In genomic region chr1:148734311-148734662, GRCh38 we compare ENCODE assay signal across 9 cellular contexts. TPM values are rescaled to one million over a fixed set of nuclear protein-coding genes. Genes with fewer than 3 reads are reported as not detected.
DNase-seq lines count a peak whose midpoint lies in the region; ATAC-seq lines count a peak whose summit lies in the region.
"Not testable (repeated sequence)": the region's sequence is repeated elsewhere in the genome, so short reads cannot be mapped to it uniquely, and the experiment has no call there.
"Had no signal": no experiment of that assay in that cellular context is flagged by ENCODE, and none has a peak within 500 bp of the region (broad histone marks: within the 10 kb centered on the region; RNA-seq: fewer than 3 reads in every experiment).

No MANE protein-coding gene starts in this region.

- not testable (repeated sequence) for H3K36me3 Mint-ChIP-seq in activated T-cell treated with anti-CD3 and anti-CD28 coated beads, Interleukin-2, amount 50 U/mL, for 72 hours (ENCODE audit: insufficient read depth in 2 of 2)

- ATAC-seq in GM18858 (IDR thresholded peaks at IDR 0.05; ENCODE audit: unreplicated experiment) = peak; percentile 22
- ATAC-seq in GM21360 (IDR thresholded peaks at IDR 0.05; ENCODE audit: unreplicated experiment) = peak; percentile 42
- peak; percentile 40 for ATAC-seq in GM21619 (IDR thresholded peaks at IDR 0.05; ENCODE audit: unreplicated experiment)
- ATAC-seq in HG02798 (IDR thresholded peaks at IDR 0.05; ENCODE audit: poor library complexity, unreplicated experiment) = peak; percentile 44
- peak; percentile 44 for ATAC-seq in HG03108 (IDR thresholded peaks at IDR 0.05; ENCODE audit: unreplicated experiment)
- peak; percentile 33 for ATAC-seq in HG03521 (IDR thresholded peaks at IDR 0.05; ENCODE audit: unreplicated experiment)
- peak; percentile 34 to 37 for ATAC-seq in activated T-cell treated with anti-CD3 and anti-CD28 coated beads, Interleukin-2, amount 50 U/mL, for 72 hours (replicated peaks in 1 of 2)
- ATAC-seq in stimulated activated naive CD8-positive, alpha-beta T cell treated with anti-CD3 and anti-CD28 coated beads, Interleukin-15, amount 100 ng/mL, for 72 hours = peak; percentile 47

- not testable (repeated sequence) for H3K27ac Mint-ChIP-seq in activated T-cell treated with anti-CD3 and anti-CD28 coated beads, Interleukin-2, amount 50 U/mL, for 72 hours; stimulated activated naive CD8-positive, alpha-beta T cell treated with anti-CD3 and anti-CD28 coated beads, Interleukin-15, amount 100 ng/mL, for 72 hours

- not testable (repeated sequence) for H3K4me1 Mint-ChIP-seq in activated T-cell treated with anti-CD3 and anti-CD28 coated beads, Interleukin-2, amount 50 U/mL, for 72 hours (ENCODE audit: low read depth); stimulated activated naive CD8-positive, alpha-beta T cell treated with anti-CD3 and anti-CD28 coated beads, Interleukin-15, amount 100 ng/mL, for 72 hours

- H3K9me3 Mint-ChIP-seq in activated T-cell treated with anti-CD3 and anti-CD28 coated beads, Interleukin-2, amount 50 U/mL, for 72 hours; stimulated activated naive CD8-positive, alpha-beta T cell treated with anti-CD3 and anti-CD28 coated beads, Interleukin-15, amount 100 ng/mL, for 72 hours: not testable (repeated sequence)

- not testable (repeated sequence) for H3K4me3 Mint-ChIP-seq in activated T-cell treated with anti-CD3 and anti-CD28 coated beads, Interleukin-2, amount 50 U/mL, for 72 hours; stimulated activated naive CD8-positive, alpha-beta T cell treated with anti-CD3 and anti-CD28 coated beads, Interleukin-15, amount 100 ng/mL, for 72 hours

- not testable (repeated sequence) for H3K27me3 Mint-ChIP-seq in activated T-cell treated with anti-CD3 and anti-CD28 coated beads, Interleukin-2, amount 50 U/mL, for 72 hours (ENCODE audit: low read depth); stimulated activated naive CD8-positive, alpha-beta T cell treated with anti-CD3 and anti-CD28 coated beads, Interleukin-15, amount 100 ng/mL, for 72 hours

- not testable (repeated sequence) for DNase-seq in activated T-cell treated with anti-CD3 and anti-CD28 coated beads, Interleukin-2, amount 50 U/mL, for 72 hours; stimulated activated naive CD8-positive, alpha-beta T cell treated with anti-CD3 and anti-CD28 coated beads, Interleukin-15, amount 100 ng/mL, for 72 hours

RNA-seq across cellular contexts. Expression of gene NUDT4B, which starts 14.3 kb away (rescaled TPM):
- total RNA-seq in activated T-cell treated with anti-CD3 and anti-CD28 coated beads, Interleukin-2, amount 50 U/mL, for 72 hours = under 1 TPM in 1 of 2 donors, not detected in 1; 0.65 TPM
- total RNA-seq: mesothelial cell of epicardium had no signal
